26 cellular contexts compared by ENCODE assay signal in the genomic region with DNA sequence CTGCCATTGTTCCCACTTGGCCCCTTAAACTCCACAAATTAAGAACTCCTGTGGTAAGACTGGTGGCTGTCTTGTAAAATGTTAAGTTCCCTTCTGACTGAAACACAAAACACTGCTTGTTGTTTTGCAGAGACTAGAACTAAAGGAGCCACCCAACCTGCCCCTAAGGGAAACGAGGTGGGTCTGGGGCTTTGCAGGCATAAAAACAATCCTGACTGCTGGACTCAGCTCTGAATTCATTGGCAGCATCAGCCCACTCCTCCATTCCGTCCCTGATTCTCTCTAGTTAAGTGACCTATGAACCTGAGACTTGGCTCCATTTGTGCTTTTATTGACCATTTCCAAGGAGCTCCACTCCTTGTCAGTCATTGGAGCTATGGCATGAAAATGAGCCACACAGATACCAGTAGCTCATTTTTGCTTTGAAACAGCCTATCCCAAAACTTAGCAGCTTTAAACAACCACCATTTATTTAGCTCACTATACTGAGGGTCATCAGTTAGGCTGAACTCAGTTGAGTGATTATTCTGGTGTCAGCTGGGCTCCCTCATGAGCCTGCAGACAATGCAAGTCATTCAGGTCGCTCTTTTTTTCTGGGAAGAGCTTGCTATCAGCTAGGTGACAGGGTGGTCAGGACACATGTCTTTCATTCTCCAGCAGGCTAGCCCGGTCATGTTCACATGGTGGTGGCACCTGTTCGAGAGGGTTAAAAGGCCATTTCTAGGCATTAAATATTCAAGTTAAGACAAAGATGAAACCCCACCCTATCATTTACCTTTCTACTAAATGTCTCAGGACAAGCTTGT.
"Had no signal": no experiment of that assay in that cellular context is flagged by ENCODE, and none has a peak within 500 bp of the region (broad histone marks: within the 10 kb centered on the region; RNA-seq: fewer than 3 reads in every experiment).

No MANE protein-coding gene starts in this region.

- FAIRE-seq: bronchial epithelial cell, RCC 7860 had no signal

- H3K4me1 ChIP-seq: SJSA1 had no signal

- ATAC-seq: activated CD8-positive, alpha-beta memory T cell treated with anti-CD3 and anti-CD28 coated beads, Interleukin-2, amount 10 ng/mL, durations not matched to agents 7 days and 5 days; PC-3; T-helper 17 cell; WTC11 had no signal

- H3K4me1 Mint-ChIP-seq: activated CD8-positive, alpha-beta memory T cell treated with anti-CD3 and anti-CD28 coated beads, Interleukin-2, amount 10 ng/mL, durations not matched to agents 7 days and 5 days; activated naive CD4-positive, alpha-beta T cell treated with anti-CD3 and anti-CD28 coated beads, Interleukin-2, amount 50 U/mL, for 24 hours; T-helper 17 cell had no signal

- H3K9me3 ChIP-seq: SJSA1 had no signal

- H3K27ac Mint-ChIP-seq: activated CD8-positive, alpha-beta memory T cell treated with anti-CD3 and anti-CD28 coated beads, Interleukin-2, amount 10 ng/mL, durations not matched to agents 7 days and 5 days; activated naive CD4-positive, alpha-beta T cell treated with anti-CD3 and anti-CD28 coated beads, Interleukin-2, amount 50 U/mL, for 24 hours; activated T-cell treated with anti-CD3 and anti-CD28 coated beads, Interleukin-2, amount 50 U/mL, for 24 hours; activated T-helper 1 cell treated with anti-CD3 and anti-CD28 coated beads, Interleukin-12 subunit alpha, Interleukin-12 subunit beta, Interleukin-2, Interleukin-4 antibody, amounts not matched to agents 30 ng/mL and 10 ng/mL and 1 ng/mL, durations not matched to agents 14 hours and 24 hours and 36 hours; T-helper 17 cell; WTC11 had no signal

- H3K36me3 ChIP-seq: SJSA1 had no signal

- DNase-seq: activated CD4-positive, alpha-beta T cell treated with anti-CD3 and anti-CD28 coated beads for 48 hours; activated CD4-positive, alpha-beta T cell treated with anti-CD3 and anti-CD28 coated beads, Interleukin-2, amount 50 U/mL, for 4 hours; activated CD4-positive, CD25-positive, alpha-beta regulatory T cell treated with anti-CD3 and anti-CD28 coated beads, Interleukin-2, amount 50 U/mL, for 72 hours; activated CD8-positive, alpha-beta memory T cell treated with anti-CD3 and anti-CD28 coated beads, Interleukin-2, amount 10 ng/mL, durations not matched to agents 7 days and 5 days; activated effector memory CD4-positive, alpha-beta T cell treated with Interleukin-2 at 50 U/mL for 16 hours; activated naive CD4-positive, alpha-beta T cell; activated T-cell treated with anti-CD3 and anti-CD28 coated beads, Interleukin-2, amount 50 U/mL, for 24 hours; aorta; central memory CD4-positive, alpha-beta T cell; KBM-7; NCI-H1092; NCI-H1417 treated with DMSO at 0.1 percent for 48 hours; NCI-H1694; NCI-H2029 treated with DMSO at 0.1 percent for 48 hours; NCI-H510A treated with DMSO at 0.1 percent for 48 hours; NCI-H69; PC-3; SHP77; T-helper 17 cell; T-helper 9 cell had no signal

- H3K36me3 Mint-ChIP-seq: activated CD8-positive, alpha-beta memory T cell treated with anti-CD3 and anti-CD28 coated beads, Interleukin-2, amount 10 ng/mL, durations not matched to agents 7 days and 5 days; activated naive CD4-positive, alpha-beta T cell treated with anti-CD3 and anti-CD28 coated beads, Interleukin-2, amount 50 U/mL, for 24 hours; WTC11 had no signal

- H3K27me3 ChIP-seq: SJSA1 had no signal

- H3K27ac ChIP-seq: SJSA1 had no signal

- H3K4me3 ChIP-seq: SJSA1 had no signal

- H3K4me3 Mint-ChIP-seq: activated CD8-positive, alpha-beta memory T cell treated with anti-CD3 and anti-CD28 coated beads, Interleukin-2, amount 10 ng/mL, durations not matched to agents 7 days and 5 days; activated naive CD4-positive, alpha-beta T cell treated with anti-CD3 and anti-CD28 coated beads, Interleukin-2, amount 50 U/mL, for 24 hours; activated T-cell treated with anti-CD3 and anti-CD28 coated beads, Interleukin-2, amount 50 U/mL, for 24 hours; activated T-helper 1 cell treated with anti-CD3 and anti-CD28 coated beads, Interleukin-12 subunit alpha, Interleukin-12 subunit beta, Interleukin-2, Interleukin-4 antibody, amounts not matched to agents 30 ng/mL and 10 ng/mL and 1 ng/mL, durations not matched to agents 14 hours and 24 hours and 36 hours; T-helper 17 cell; WTC11 had no signal

- H3K9me3 Mint-ChIP-seq: activated naive CD4-positive, alpha-beta T cell treated with anti-CD3 and anti-CD28 coated beads, Interleukin-2, amount 50 U/mL, for 24 hours; activated T-cell treated with anti-CD3 and anti-CD28 coated beads, Interleukin-2, amount 50 U/mL, for 24 hours; activated T-helper 1 cell treated with anti-CD3 and anti-CD28 coated beads, Interleukin-12 subunit alpha, Interleukin-12 subunit beta, Interleukin-2, Interleukin-4 antibody, amounts not matched to agents 30 ng/mL and 10 ng/mL and 1 ng/mL, durations not matched to agents 14 hours and 24 hours and 36 hours; WTC11 had no signal
